8 cellular contexts compared by ENCODE assay signal in genomic region chr11:67287355-67288197, GRCh38. TPM values are rescaled to one million over a fixed set of nuclear protein-coding genes. Genes with fewer than 3 reads are reported as not detected.
DNase-seq lines count a peak whose midpoint lies in the region; ATAC-seq, FAIRE-seq and TF ChIP-seq lines count a peak whose summit lies in the region.

No MANE protein-coding gene starts in this region.

- peak; percentile 92 for FAIRE-seq in bronchial epithelial cell (lab: Jason Lieb, UNC)

- H3K27me3 ChIP-seq in Loucy (ENCODE audit: insufficient read depth, low read length, poor library complexity, severe bottlenecking) = no peaks in the 10 kb centered on the region
- H3K27me3 ChIP-seq in bronchial epithelial cell (ENCODE audit: control insufficient read depth, insufficient read depth, low read length) = no peaks in the 10 kb centered on the region
- H3K27me3 ChIP-seq in mucosa of stomach (ENCODE audit: control insufficient read depth, insufficient read depth, low read length) = no peaks in the 10 kb centered on the region

- H3K9ac ChIP-seq in Loucy (ENCODE audit: low read depth, low read length, poor library complexity, severe bottlenecking) = peak overlapping the region; percentile 98
- peak overlapping the region; percentile 48 for H3K9ac ChIP-seq in mucosa of stomach (ENCODE audit: low read length)

- H3K36me3 ChIP-seq in Loucy (ENCODE audit: insufficient read depth, low read length) = peaks cover 53% of the 10 kb centered on the region; the same call in 1 of the 2 replicates
- H3K36me3 ChIP-seq in bronchial epithelial cell (ENCODE audit: control insufficient read depth, insufficient read depth, low read length) = peaks cover 38% of the 10 kb centered on the region
- H3K36me3 ChIP-seq in mucosa of stomach (ENCODE audit: control insufficient read depth, insufficient read depth, low read length) = peaks cover 13% of the 10 kb centered on the region

- TF ChIP-seq CTCF in AG10803 (conservative IDR thresholded peaks at IDR 0.05; ENCODE audit: low read length) (no peak), Loucy (conservative IDR thresholded peaks at IDR 0.05; ENCODE audit: low read length) (no peak), bronchial epithelial cell (IDR thresholded peaks at IDR 0.05; ENCODE audit: insufficient read depth, low read length, severe bottlenecking) (no peak)

- DNase-seq in AG10803 (ENCODE audit: low read depth) = no peak
- DNase-seq in bronchial epithelial cell (ENCODE audit: low read depth) = no peak
- DNase-seq in NK-92 (lab: John Stamatoyannopoulos, UW; ENCODE audit: unreplicated experiment) = no peak
- no peak for DNase-seq in stimulated activated CD4-positive, alpha-beta T cell treated with anti-CD3 and anti-CD28 coated beads, Interleukin-2, amount 100 ng/mL, for 24 hours
- DNase-seq in NCI-H69 (lab: John Stamatoyannopoulos, UW) = no peak

- peak overlapping the region; percentile 90 for H3K4me2 ChIP-seq in Loucy (ENCODE audit: low read depth, low read length, poor library complexity, severe bottlenecking)

- peaks cover 6% of the 10 kb centered on the region for H3F3A ChIP-seq in Loucy (ENCODE audit: low read depth)

- no peak overlapping the region for H2AFZ ChIP-seq in Loucy (ENCODE audit: low read length)

- H3K9me3 ChIP-seq in Loucy (ENCODE audit: insufficient read depth, low read depth, low read length) (no peaks in the 10 kb centered on the region), mucosa of stomach (ENCODE audit: control insufficient read depth, low read length) (no peaks in the 10 kb centered on the region)

- H3K79me2 ChIP-seq in Loucy (ENCODE audit: insufficient read depth, low read length) = peaks cover 53% of the 10 kb centered on the region

- no peaks in the 10 kb centered on the region for H3K9me2 ChIP-seq in Loucy (replicated peaks; ENCODE audit: low read depth, low read length)

- no peak for ATAC-seq in GM18867 (IDR thresholded peaks at IDR 0.05; ENCODE audit: unreplicated experiment)

- H3K4me3 ChIP-seq in AG10803 (ENCODE audit: low read length) (peak overlapping the region; percentile 79), Loucy (ENCODE audit: low read length, poor library complexity, severe bottlenecking) (peak overlapping the region; percentile 95), bronchial epithelial cell (ENCODE audit: low read depth, low read length) (no peak overlapping the region), mucosa of stomach (ENCODE audit: low read length) (peak overlapping the region; percentile 50)

- peaks cover 43% of the 10 kb centered on the region for H3K4me1 ChIP-seq in Loucy (ENCODE audit: insufficient read depth, low read length, poor library complexity, severe bottlenecking)
- H3K4me1 ChIP-seq in mucosa of stomach (ENCODE audit: control insufficient read depth, insufficient read depth, low read length) = peaks cover 35% of the 10 kb centered on the region

- H4K20me1 ChIP-seq in Loucy (ENCODE audit: insufficient read depth, low read length, poor library complexity, severe bottlenecking) = peaks cover 23% of the 10 kb centered on the region

RNA-seq across cellular contexts. Expression of gene ANKRD13D, which starts 1.5 kb away (rescaled TPM):
- 22.4 and 42.8 TPM in 2 replicates for total RNA-seq in bronchial epithelial cell

RNA-seq across cellular contexts. Expression of gene SSH3, which starts 15.8 kb away (rescaled TPM):
- 32.0 and 35.0 TPM in 2 replicates for total RNA-seq in bronchial epithelial cell

RNA-seq across cellular contexts. Expression of gene GRK2, which starts 21.3 kb away (rescaled TPM):
- 55.0 and 77.4 TPM in 2 replicates for total RNA-seq in bronchial epithelial cell
